In genomic region chr6:166772518-166772917, GRCh38 we compare ENCODE assay signal across 16 cellular contexts.
DNase-seq lines count a peak whose midpoint lies in the region; ATAC-seq and TF ChIP-seq lines count a peak whose summit lies in the region.
"Had no signal": no experiment of that assay in that cellular context is flagged by ENCODE, and none has a peak within 500 bp of the region (broad histone marks: within the 10 kb centered on the region; RNA-seq: fewer than 3 reads in every experiment).

No MANE protein-coding gene starts in this region.

- no peak overlapping the region for H2BK120ac ChIP-seq in neuronal stem cell (ENCODE audit: low read depth, low read length)

- no peak overlapping the region for H2BK12ac ChIP-seq in neuronal stem cell (ENCODE audit: low read length)

- H3K4me3 ChIP-seq in SK-N-SH (ENCODE audit: low read depth in 2 of 2, low read length in 1 of 2), result no peak overlapping the region
- no peak overlapping the region for H3K4me3 ChIP-seq in Karpas-422 (ENCODE audit: low read length)
- H3K4me3 ChIP-seq in brain microvascular endothelial cell (ENCODE audit: low read depth, low read length), result no peak overlapping the region
- no peak overlapping the region for H3K4me3 ChIP-seq in neuronal stem cell (ENCODE audit: low read length in 2 of 2)
- H3K4me3 ChIP-seq: hepatocyte had no signal

- no peaks in the 10 kb centered on the region for H3K9me3 Mint-ChIP-seq in osteocyte (ENCODE audit: unreplicated experiment)
- H3K9me3 Mint-ChIP-seq in stimulated activated naive B cell treated with anti-CD40 and anti-IgM and Interleukin-4, amounts not matched to agents 10 μg/mL and 1 μg/mL and 100 μg/mL, for 72 hours, result no peaks in the 10 kb centered on the region

- H3K36me3 ChIP-seq in SK-N-SH (replicated peaks in 1 of 2; ENCODE audit: control insufficient read depth in 1 of 2, insufficient read depth in 2 of 2, low read length in 1 of 2) (no peaks in the 10 kb centered on the region), Karpas-422 (ENCODE audit: insufficient read depth, low read length) (no peaks in the 10 kb centered on the region), brain microvascular endothelial cell (replicated peaks) (no peaks in the 10 kb centered on the region), neuronal stem cell (replicated peaks in 1 of 2; ENCODE audit: control insufficient read depth in 2 of 2, insufficient read depth in 2 of 2, low read length in 2 of 2) (no peaks in the 10 kb centered on the region)

- H2AK5ac ChIP-seq in neuronal stem cell (ENCODE audit: low read depth, low read length), result no peak overlapping the region

- no peak overlapping the region for H3K14ac ChIP-seq in neuronal stem cell (ENCODE audit: low read length)

- H3K27me3 ChIP-seq in SK-N-SH (ENCODE audit: insufficient read depth), result no peaks in the 10 kb centered on the region
- no peaks in the 10 kb centered on the region for H3K27me3 ChIP-seq in Karpas-422 (ENCODE audit: low read length)
- no peaks in the 10 kb centered on the region for H3K27me3 ChIP-seq in brain microvascular endothelial cell (replicated peaks)
- no peaks in the 10 kb centered on the region for H3K27me3 ChIP-seq in neuronal stem cell (ENCODE audit: control insufficient read depth in 3 of 3, insufficient read depth in 3 of 3, low read depth in 1 of 3, low read length in 3 of 3)
- H3K27me3 ChIP-seq: hepatocyte had no signal

- H3K9ac ChIP-seq in SK-N-SH (no peak overlapping the region), Karpas-422 (ENCODE audit: low read length) (no peak overlapping the region), neuronal stem cell (ENCODE audit: low read depth, low read length, poor library complexity) (no peak overlapping the region)
- H3K9ac ChIP-seq: KMS-11 had no signal

- H3K9me2 ChIP-seq in SK-N-SH (no peaks in the 10 kb centered on the region), Karpas-422 (replicated peaks; ENCODE audit: insufficient read depth, low read length) (no peaks in the 10 kb centered on the region)

- H3K4me3 Mint-ChIP-seq in osteocyte (ENCODE audit: unreplicated experiment), result no peak overlapping the region
- no peak overlapping the region for H3K4me3 Mint-ChIP-seq in stimulated activated naive B cell treated with anti-CD40 and anti-IgM and Interleukin-4, amounts not matched to agents 10 μg/mL and 1 μg/mL and 100 μg/mL, for 72 hours

- CTCF ChIA-PET in SK-N-SH (lab: Yijun Ruan, JAX), result interaction anchor here (0.6 to 3.1 kb wide), 6 partner anchors 14 to 369 kb away, joined by 3 to 16 read pairs (median 4); partner anchors contain the start of gene RNASET2

- no peaks in the 10 kb centered on the region for H3K4me1 Mint-ChIP-seq in osteocyte (ENCODE audit: unreplicated experiment)
- H3K4me1 Mint-ChIP-seq in stimulated activated naive B cell treated with anti-CD40 and anti-IgM and Interleukin-4, amounts not matched to agents 10 μg/mL and 1 μg/mL and 100 μg/mL, for 72 hours, result peaks cover 2 to 8% of the 10 kb centered on the region in 2 donors

- H2AFZ ChIP-seq in SK-N-SH (ENCODE audit: low read depth) (no peak overlapping the region), Karpas-422 (ENCODE audit: low read length) (no peak overlapping the region), neuronal stem cell (ENCODE audit: low read length) (no peak overlapping the region)
- H2AFZ ChIP-seq: hepatocyte had no signal

- H3K79me2 ChIP-seq in SK-N-SH (ENCODE audit: insufficient read depth) (no peaks in the 10 kb centered on the region), Karpas-422 (ENCODE audit: low read length) (no peaks in the 10 kb centered on the region)
- H3K79me2 ChIP-seq: hepatocyte had no signal

- H4K8ac ChIP-seq in neuronal stem cell (ENCODE audit: low read depth, low read length), result no peak overlapping the region

- H2BK5ac ChIP-seq in neuronal stem cell (ENCODE audit: low read length), result no peak overlapping the region

- POLR2A ChIA-PET in SK-N-SH (lab: Yijun Ruan, JAX), result no interaction called here

- H3K9me3 ChIP-seq in SK-N-SH, result no peaks in the 10 kb centered on the region
- no peaks in the 10 kb centered on the region for H3K9me3 ChIP-seq in Karpas-422 (ENCODE audit: low read length)
- H3K9me3 ChIP-seq in neuronal stem cell (replicated peaks in 1 of 2; ENCODE audit: control insufficient read depth in 2 of 2, insufficient read depth in 1 of 2, low read depth in 1 of 2, low read length in 2 of 2), result no peaks in the 10 kb centered on the region

- ATAC-seq in SK-N-SH treated with all-trans-retinoic acid at 6 μM for 48 hours (no peak), HG03457 (IDR thresholded peaks at IDR 0.05; ENCODE audit: unreplicated experiment) (no peak)
- no peak for ATAC-seq in stimulated activated naive B cell treated with anti-CD40 and anti-IgM and Interleukin-4, amounts not matched to agents 10 μg/mL and 1 μg/mL and 100 μg/mL, for 72 hours (replicated peaks)

- H3K27ac ChIP-seq in SK-N-SH (ENCODE audit: low read depth in 2 of 2, low read length in 1 of 2), result no peak overlapping the region
- no peak overlapping the region for H3K27ac ChIP-seq in Karpas-422 (ENCODE audit: low read length)
- no peak overlapping the region for H3K27ac ChIP-seq in brain microvascular endothelial cell
- no peak overlapping the region for H3K27ac ChIP-seq in neuronal stem cell (replicated peaks; ENCODE audit: low read length)
- H3K27ac ChIP-seq: epithelial cell of prostate, hepatocyte, KMS-11 had no signal

- H3K79me1 ChIP-seq in neuronal stem cell (ENCODE audit: low read depth, low read length), result no peaks in the 10 kb centered on the region

- no peak overlapping the region for H3K23ac ChIP-seq in neuronal stem cell (ENCODE audit: low read depth, low read length, poor library complexity)

- no peak overlapping the region for H3K27ac Mint-ChIP-seq in osteocyte (ENCODE audit: unreplicated experiment)
- no peak overlapping the region for H3K27ac Mint-ChIP-seq in stimulated activated naive B cell treated with anti-CD40 and anti-IgM and Interleukin-4, amounts not matched to agents 10 μg/mL and 1 μg/mL and 100 μg/mL, for 72 hours

- H3K27me3 Mint-ChIP-seq in osteocyte (ENCODE audit: unreplicated experiment), result peaks cover 15% of the 10 kb centered on the region
- peaks cover 41 to 49% of the 10 kb centered on the region in 2 donors for H3K27me3 Mint-ChIP-seq in stimulated activated naive B cell treated with anti-CD40 and anti-IgM and Interleukin-4, amounts not matched to agents 10 μg/mL and 1 μg/mL and 100 μg/mL, for 72 hours

- no peaks in the 10 kb centered on the region for H3K36me3 Mint-ChIP-seq in osteocyte (ENCODE audit: unreplicated experiment)
- peaks cover 2 to 4% of the 10 kb centered on the region in 2 donors for H3K36me3 Mint-ChIP-seq in stimulated activated naive B cell treated with anti-CD40 and anti-IgM and Interleukin-4, amounts not matched to agents 10 μg/mL and 1 μg/mL and 100 μg/mL, for 72 hours

- WGBS in SK-N-SH (ENCODE audit: low lambda C conversion rate), result 83% methylated on average over 8 of the region's 8 CpGs
- WGBS in neuronal stem cell (ENCODE audit: extremely low coverage in 2 of 2, insufficient read length in 2 of 2, insufficient replicate concordance in 1 of 2), 2 donors, result no CpG with 5 or more reads among the region's 8 CpGs

- no peak overlapping the region for H3K4me2 ChIP-seq in SK-N-SH
- no peak overlapping the region for H3K4me2 ChIP-seq in Karpas-422 (ENCODE audit: low read depth, low read length, poor library complexity, severe bottlenecking)
- H3K4me2 ChIP-seq in neuronal stem cell (ENCODE audit: insufficient read depth, low read length, poor library complexity, severe bottlenecking), result no peak overlapping the region
- H3K4me2 ChIP-seq: hepatocyte, KMS-11 had no signal

- H4K20me1 ChIP-seq in SK-N-SH (ENCODE audit: insufficient read depth), result no peaks in the 10 kb centered on the region
- H4K20me1 ChIP-seq in Karpas-422 (ENCODE audit: insufficient read depth, low read depth, low read length), result no peaks in the 10 kb centered on the region

- H3K18ac ChIP-seq in neuronal stem cell (ENCODE audit: low read length), result no peak overlapping the region

- in situ Hi-C loops in brain microvascular endothelial cell (cut with HindIII; ENCODE audit: low pct_ligation_motif_present, low sequenced_read_pairs), result no loop called here

- no peaks in the 10 kb centered on the region for H3F3A ChIP-seq in SK-N-SH (replicated peaks; ENCODE audit: insufficient read depth)

- H3K4ac ChIP-seq in neuronal stem cell (ENCODE audit: low read length), result no peak overlapping the region

- DNase-seq in SK-N-SH (no peak), Karpas-422 (peak; percentile 55), brain microvascular endothelial cell (no peak), osteocyte (ENCODE audit: extremely low spot score, unreplicated experiment) (peak; percentile 77), neuronal stem cell (ENCODE audit: low spot score) (no peak)
- DNase-seq in stimulated activated naive B cell treated with anti-CD40 and anti-IgM and Interleukin-4, amounts not matched to agents 10 μg/mL and 1 μg/mL and 100 μg/mL, for 72 hours, result no peak
- DNase-seq: activated gamma-delta T cell treated with Interleukin-2 at 50 U/mL for 16 hours, caudate nucleus, DMS79, NCI-H2029 treated with DMSO at 0.1 percent for 48 hours, occipital lobe had no signal

- no peak for TF ChIP-seq EP300 in SK-N-SH (IDR thresholded peaks at IDR 0.05; ENCODE audit: borderline replicate concordance in 1 of 2, low read depth in 1 of 2, low read length in 1 of 2)

- H2BK15ac ChIP-seq in neuronal stem cell (ENCODE audit: low read length), result no peak overlapping the region

- H3K4me1 ChIP-seq in SK-N-SH (ENCODE audit: control insufficient read depth in 1 of 2, insufficient read depth in 2 of 2, low read depth in 1 of 2, low read length in 1 of 2) (peaks cover 0 to 5% of the 10 kb centered on the region in 2 experiments; a peak in 1 of 4 replicates), Karpas-422 (ENCODE audit: low read length) (peaks cover 4% of the 10 kb centered on the region; the same call in 1 of the 2 replicates), neuronal stem cell (ENCODE audit: control insufficient read depth in 2 of 2, insufficient read depth in 1 of 2, low read depth in 1 of 2, low read length in 2 of 2) (peaks cover 0 to 4% of the 10 kb centered on the region in 2 donors)

- H4K91ac ChIP-seq in neuronal stem cell (ENCODE audit: low read depth, low read length, poor library complexity), result no peak overlapping the region

- TF ChIP-seq CTCF in SK-N-SH (IDR thresholded peaks at IDR 0.05) (peak; percentile 30), brain microvascular endothelial cell (IDR thresholded peaks at IDR 0.05; ENCODE audit: low read depth, low read length, missing control alignments) (peak; percentile 38), osteocyte (IDR thresholded peaks at IDR 0.05) (peak; percentile 21)

- no peak for TF ChIP-seq RAD21 in SK-N-SH (IDR thresholded peaks at IDR 0.05; ENCODE audit: low read length)

TF ChIP-seq in SK-N-SH, 30 proteins besides CTCF, POLR2A, EP300 and RAD21 (continues in another document):
- TF ChIP-seq NFIC (IDR thresholded peaks at IDR 0.05; ENCODE audit: borderline replicate concordance), result no peak
- no peak for TF ChIP-seq FOXM1 (IDR thresholded peaks at IDR 0.05; ENCODE audit: low read depth)
- TF ChIP-seq MEF2A (IDR thresholded peaks at IDR 0.05; ENCODE audit: borderline replicate concordance, low read depth), result no peak

TF ChIP-seq in SK-N-SH treated with all-trans-retinoic acid at 6 μM for 48 hours, 23 proteins besides CTCF, POLR2A, EP300 and RAD21 (continues in another document):
- TF ChIP-seq TOX (CRISPR knock-in tag; IDR thresholded peaks at IDR 0.05; ENCODE audit: borderline replicate concordance) (no peak), ZNF70 (CRISPR knock-in tag; IDR thresholded peaks at IDR 0.05) (no peak), GLIS3 (CRISPR knock-in tag; IDR thresholded peaks at IDR 0.05) (no peak)

Comparison
In these comparisons a context has a peak if more than half of its experiments do, and no peak if none do; other contexts are left out.
1. DNase-seq: peak in Karpas-422 (single experiment) and osteocyte (single experiment); none in SK-N-SH (single experiment), brain microvascular endothelial cell (single experiment), neuronal stem cell (single experiment) and stimulated activated naive B cell treated with anti-CD40 and anti-IgM and Interleukin-4, amounts not matched to agents 10 μg/mL and 1 μg/mL and 100 μg/mL, for 72 hours (single experiment).
2. Peak in every context shown above with its lines, with median percentiles within 50 percentile points of each other: CTCF ChIP-seq.